Comparison of ENCODE assay signal across 8 cellular contexts in the genomic region with DNA sequence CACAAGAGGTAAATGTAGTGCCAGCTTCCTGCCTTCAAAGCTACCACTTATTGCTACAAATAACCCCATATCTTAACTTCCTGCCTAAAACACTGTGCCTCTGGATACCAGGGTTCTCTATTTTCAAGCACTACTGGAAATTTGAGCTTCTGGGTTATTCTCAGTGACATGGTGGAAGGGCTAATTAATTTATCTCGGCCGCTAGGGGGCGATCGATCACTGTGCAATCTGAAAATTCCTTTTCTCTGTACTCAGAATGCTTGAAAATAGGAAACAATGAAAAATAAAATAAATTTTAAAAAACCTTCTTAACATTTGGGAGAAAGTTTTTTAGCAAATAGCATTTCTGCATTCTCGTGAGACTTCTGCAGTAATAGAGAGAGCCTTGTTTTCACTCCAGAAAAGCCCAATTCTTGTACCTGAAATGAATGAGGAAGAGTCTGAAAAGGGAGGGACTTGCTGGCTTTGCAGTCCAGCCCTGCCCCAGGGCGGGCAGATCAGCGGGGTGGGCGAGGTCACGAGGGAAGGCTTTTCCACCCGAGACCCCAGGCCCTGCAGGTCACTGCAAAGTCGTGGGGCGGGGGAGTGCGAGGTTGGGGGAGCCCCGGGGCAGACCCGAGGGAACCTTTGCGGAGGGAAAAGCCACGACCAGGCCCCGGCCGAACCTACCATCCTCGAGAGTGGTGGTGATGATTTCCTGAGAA.
DNase-seq lines count a peak whose midpoint lies in the region; ATAC-seq, FAIRE-seq and TF ChIP-seq lines count a peak whose summit lies in the region.

No MANE protein-coding gene starts in this region.

- H3K4me3 ChIP-seq in body of pancreas, result no peak overlapping the region

- no peaks in the 10 kb centered on the region for H3K27me3 ChIP-seq in body of pancreas

- no peaks in the 10 kb centered on the region for H3K36me3 ChIP-seq in body of pancreas (replicated peaks in 1 of 2; ENCODE audit: insufficient read depth in 1 of 2, low read depth in 2 of 2)

- FAIRE-seq in RCC 7860 (lab: Jason Lieb, UNC), result peak; percentile 71

- DNase-seq in DMS153 (lab: John Stamatoyannopoulos, UW) (peak; percentile 43), HUDEP-2 (lab: John Stamatoyannopoulos, UW; ENCODE audit: unreplicated experiment in 76 of 76) (peak in 45 of 76 experiments; percentile 1 to 54 (median 24)), RCC 7860 (ENCODE audit: low spot score) (peak; percentile 16), body of pancreas (peak; percentile 59 to 73 (median 65)), kidney glomerular epithelial cell (lab: John Stamatoyannopoulos, UW) (peak; percentile 49)
- DNase-seq in stimulated activated CD8-positive, alpha-beta memory T cell treated with anti-CD3 and anti-CD28 coated beads, Interleukin-12 subunit alpha, Interleukin-12 subunit beta, amount 100 ng/mL, for 1 hour (ENCODE audit: low read depth), result peak; percentile 13

- TF ChIP-seq CTCF in body of pancreas (IDR thresholded peaks at IDR 0.05), result peak; percentile 69 to 86 (median 77)

- H3K9me3 ChIP-seq in body of pancreas, result no peaks in the 10 kb centered on the region

- no peaks in the 10 kb centered on the region for H3K4me1 ChIP-seq in body of pancreas

- intact Hi-C loops in body of pancreas (cut with DNase I), result loop anchor here (5.0 kb wide), 1 partner anchor 243 kb away; no protein-coding TSS in a partner anchor

- no peak overlapping the region for H3K27ac ChIP-seq in body of pancreas

- no peak for ATAC-seq in body of pancreas
- no peak for ATAC-seq in HG03159 (IDR thresholded peaks at IDR 0.05; ENCODE audit: unreplicated experiment)
- no peak for ATAC-seq in GM18861 (IDR thresholded peaks at IDR 0.05; ENCODE audit: unreplicated experiment)

- no peak for TF ChIP-seq POLR2A in body of pancreas (IDR thresholded peaks at IDR 0.05)

- 29 to 37% methylated on average over 20 of the region's 20 CpGs for WGBS in body of pancreas, 2 donors

Comparison
In these comparisons a context has a peak if more than half of its experiments do, and no peak if none do; other contexts are left out.
1. DNase-seq: peak in every context shown above with its lines; median percentile 65 in body of pancreas; 49 in kidney glomerular epithelial cell; 43 in DMS153; 24 in HUDEP-2; 16 in RCC 7860; 13 in stimulated activated CD8-positive, alpha-beta memory T cell treated with anti-CD3 and anti-CD28 coated beads, Interleukin-12 subunit alpha, Interleukin-12 subunit beta, amount 100 ng/mL, for 1 hour.